ENCODE assay signal across 16 cellular contexts in genomic region chr6:35199866-35200265, GRCh38. TPM values are rescaled to one million over a fixed set of nuclear protein-coding genes. Genes with fewer than 3 reads are reported as not detected.
A peak's percentile ranks its signal among the peaks of the same experiment; 100 is the strongest.
DNase-seq lines count a peak whose midpoint lies in the region; ATAC-seq and TF ChIP-seq lines count a peak whose summit lies in the region.
"Had no signal": no experiment of that assay in that cellular context is flagged by ENCODE, and none has a peak within 500 bp of the region (broad histone marks: within the 10 kb centered on the region; RNA-seq: fewer than 3 reads in every experiment).

No MANE protein-coding gene starts in this region.

- TF ChIP-seq CTCF in dorsolateral prefrontal cortex (IDR thresholded peaks at IDR 0.05 in 54 of 56, conservative IDR thresholded peaks at IDR 0.05 in 2 of 56; ENCODE audit: low read depth in 1 of 56, partially characterized antibody in 56 of 56), result no peak
- no peak for TF ChIP-seq CTCF in osteoblast (IDR thresholded peaks at IDR 0.05; ENCODE audit: extremely low read depth, low read depth, low read length)

- H3K27ac ChIP-seq in angular gyrus (ENCODE audit: low read depth, low read length) (peak overlapping the region; percentile 65), dorsolateral prefrontal cortex (peak overlapping the region in 49 of 59 donors; percentile 8 to 83 (median 57)), osteoblast (ENCODE audit: low read depth, low read length) (no peak overlapping the region), temporal lobe (ENCODE audit: low read depth, low read length) (peak overlapping the region; percentile 72), right cardiac atrium (ENCODE audit: low read length) (no peak overlapping the region)

- H3K27me3 ChIP-seq in dorsolateral prefrontal cortex, result no peaks in the 10 kb centered on the region
- H3K27me3 ChIP-seq in osteoblast (ENCODE audit: insufficient read depth, low read length), result no peaks in the 10 kb centered on the region
- H3K27me3 ChIP-seq in right cardiac atrium (ENCODE audit: control insufficient read depth, insufficient read depth), result no peaks in the 10 kb centered on the region

- DNase-seq in dorsolateral prefrontal cortex (no peak), osteoblast (ENCODE audit: insufficient read length, low spot score, missing footprints) (peak; percentile 48), right cardiac atrium (no peak)
- DNase-seq in activated effector memory CD4-positive, alpha-beta T cell treated with Interleukin-2 at 50 U/mL for 16 hours, result no peak
- DNase-seq: ACHN; BE2C; C1 segment of cervical spinal cord; CD4-positive, CD25-positive, alpha-beta regulatory T cell; CD8-positive, alpha-beta memory T cell; COR-L47; DMS 273 treated with DMSO at 0.1 percent for 48 hours; H9 had no signal

- H3K9me3 ChIP-seq in osteoblast (ENCODE audit: low read depth, low read length), result no peaks in the 10 kb centered on the region
- no peaks in the 10 kb centered on the region for H3K9me3 ChIP-seq in right cardiac atrium (ENCODE audit: control insufficient read depth, low read length)
- H3K9me3 ChIP-seq: BE2C had no signal

- intact Hi-C loops in dorsolateral prefrontal cortex (cut with DNase I) (no loop called here), right cardiac atrium (cut with DNase I) (loop anchor here in 2 of 4 donors (5.0 to 10.0 kb wide), 2 partner anchors 53 to 55 kb away; partner anchors contain the start of gene TCP11 (in 1 of the 2))

- H3K36me3 ChIP-seq in osteoblast (ENCODE audit: insufficient read depth, low read length), result no peaks in the 10 kb centered on the region
- H3K36me3 ChIP-seq: BE2C had no signal

- no peak for ATAC-seq in HG03439 (IDR thresholded peaks at IDR 0.05; ENCODE audit: unreplicated experiment)
- no peak for ATAC-seq in right cardiac atrium

- H4K20me1 ChIP-seq in osteoblast (ENCODE audit: insufficient read depth, low read length), result no peaks in the 10 kb centered on the region

- H3K4me2 ChIP-seq in osteoblast (ENCODE audit: insufficient read depth, low read length), result no peak overlapping the region

- WGBS in right cardiac atrium, result 87% methylated on average over 2 of the region's 2 CpGs

- H3K4me3 ChIP-seq in dorsolateral prefrontal cortex (no peak overlapping the region), osteoblast (ENCODE audit: insufficient read depth, low read length) (no peak overlapping the region), right cardiac atrium (ENCODE audit: low read length) (no peak overlapping the region)

- H3K4me1 ChIP-seq in osteoblast (ENCODE audit: insufficient read depth, low read length) (peaks cover 45% of the 10 kb centered on the region), right cardiac atrium (ENCODE audit: control insufficient read depth, insufficient read depth, low read length) (peaks cover 9% of the 10 kb centered on the region)
- H3K4me1 ChIP-seq: BE2C had no signal

- no peak overlapping the region for H2AFZ ChIP-seq in osteoblast (ENCODE audit: low read length)

- H3K79me2 ChIP-seq in osteoblast (ENCODE audit: insufficient read depth, low read length), result no peaks in the 10 kb centered on the region

RNA-seq across cellular contexts. Expression of gene SCUBE3, which starts 13.9 kb away (rescaled TPM):
- total RNA-seq in dorsolateral prefrontal cortex (1 to 10 TPM in 14 of 120 experiments, under 1 TPM in 104, not detected in 2; 0.07 to 3.3 (median 0.38) TPM), osteoblast (30.4 and 62.5 TPM in 2 replicates), temporal lobe (1.7 TPM), right cardiac atrium (under 1 TPM; 0.25 to 0.86 (median 0.49) TPM)
- 0.38 TPM for polyA plus RNA-seq in right cardiac atrium
- total RNA-seq: CD4-positive, CD25-positive, alpha-beta regulatory T cell had no signal

RNA-seq across cellular contexts. Expression of gene TCP11, which starts 58.7 kb away (rescaled TPM):
- 1 to 10 TPM in 21 of 120 experiments, under 1 TPM in 55, not detected in 44; 0.29 to 2.4 (median 0.73) TPM for total RNA-seq in dorsolateral prefrontal cortex
- 0.29 and 0.72 TPM in 2 replicates for total RNA-seq in osteoblast
- 0.25 TPM for total RNA-seq in temporal lobe
- not detected for total RNA-seq in right cardiac atrium
- polyA plus RNA-seq in right cardiac atrium, result 0.07 TPM
- total RNA-seq: CD4-positive, CD25-positive, alpha-beta regulatory T cell; CD8-positive, alpha-beta memory T cell; H1; H9 had no signal
- polyA plus RNA-seq: CD4-positive, CD25-positive, alpha-beta regulatory T cell; CD8-positive, alpha-beta memory T cell had no signal

RNA-seq across cellular contexts. Expression of gene ZNF76, which starts 59.7 kb away (rescaled TPM):
- total RNA-seq in dorsolateral prefrontal cortex, result 10 to 100 TPM; 28.7 to 73.1 (median 45.8) TPM
- 19.9 and 22.7 TPM in 2 replicates for total RNA-seq in osteoblast
- total RNA-seq in temporal lobe, result 12.0 TPM
- total RNA-seq in right cardiac atrium, result 10 to 100 TPM; 28.6 to 44.4 (median 38.2) TPM
- polyA plus RNA-seq in right cardiac atrium, result 35.8 TPM

Comparison
In these comparisons a context has a peak if more than half of its experiments do, and no peak if none do; other contexts are left out.
1. H3K27ac ChIP-seq: peak in angular gyrus (single experiment), dorsolateral prefrontal cortex (49 of 59) and temporal lobe (single experiment); none in osteoblast (single experiment) and right cardiac atrium (single experiment).